12 cellular contexts compared by ENCODE assay signal in the genomic region with DNA sequence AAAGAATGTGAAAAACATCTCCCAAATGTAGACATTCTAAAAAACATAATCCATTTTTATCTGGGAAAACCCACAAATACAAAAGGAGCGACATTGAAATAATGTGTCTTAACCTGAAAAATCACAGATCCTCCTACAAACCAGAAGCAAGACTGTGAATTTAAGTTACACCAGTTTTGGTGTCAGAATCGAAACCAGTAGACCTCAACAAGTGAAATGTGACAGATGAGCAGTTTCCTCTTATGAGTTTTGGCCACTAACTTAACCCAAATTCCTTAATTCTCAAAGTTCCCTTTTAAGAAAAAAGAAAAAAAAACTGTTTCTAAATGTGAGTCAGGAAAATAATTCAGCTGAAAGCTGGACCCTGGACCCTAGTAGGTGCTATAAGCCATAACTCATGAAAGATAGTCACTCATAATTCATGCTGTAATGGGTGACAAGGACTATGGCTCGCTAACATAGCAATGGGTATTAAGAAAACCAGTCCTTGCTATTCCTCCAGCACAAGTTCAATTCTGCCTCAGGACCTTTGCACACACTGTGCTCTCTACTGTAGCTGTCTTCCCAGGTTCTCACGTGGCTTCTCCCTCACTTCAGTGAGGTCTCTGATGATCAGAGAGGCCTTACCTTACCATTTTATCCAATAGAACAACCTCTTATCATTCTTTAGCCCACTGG. TPM values are rescaled to one million over a fixed set of nuclear protein-coding genes. Genes with fewer than 3 reads are reported as not detected.
DNase-seq lines count a peak whose midpoint lies in the region; ATAC-seq and TF ChIP-seq lines count a peak whose summit lies in the region.
"Had no signal": no experiment of that assay in that cellular context is flagged by ENCODE, and none has a peak within 500 bp of the region (broad histone marks: within the 10 kb centered on the region; RNA-seq: fewer than 3 reads in every experiment).

No MANE protein-coding gene starts in this region.

- intact Hi-C loops in transverse colon (cut with DNase I; ENCODE audit: low total_unique reads) = no loop called here

- ATAC-seq in GM19351 (IDR thresholded peaks at IDR 0.05; ENCODE audit: unreplicated experiment) (peak; percentile 93), HG02798 (IDR thresholded peaks at IDR 0.05; ENCODE audit: poor library complexity, unreplicated experiment) (peak; percentile 87), HG02840 (IDR thresholded peaks at IDR 0.05; ENCODE audit: low FRiP score, unreplicated experiment) (no peak)

- H3K4me2 ChIP-seq in BLaER1 treated with 17β-estradiol and CSF1 and Interleukin-3, amounts not matched to agents 10 nM and 100 nM = peak overlapping the region; percentile 53 to 91 (median 69)

- H3K36me3 ChIP-seq in BLaER1 treated with 17β-estradiol and CSF1 and Interleukin-3, amounts not matched to agents 10 nM and 100 nM = no peaks in the 10 kb centered on the region
- H3K36me3 ChIP-seq in transverse colon = no peaks in the 10 kb centered on the region
- H3K36me3 ChIP-seq: ovary, SJCRH30 had no signal

- peak overlapping the region in 3 of 11 experiments; percentile 34 to 49 (median 42); a peak in 4 of 22 replicates for H3K9ac ChIP-seq in BLaER1 treated with 17β-estradiol and CSF1 and Interleukin-3, amounts not matched to agents 10 nM and 100 nM

- no peaks in the 10 kb centered on the region for H4K20me1 ChIP-seq in BLaER1 treated with 17β-estradiol and CSF1 and Interleukin-3, amounts not matched to agents 10 nM and 100 nM

- peak overlapping the region; percentile 42 to 74 (median 58); a peak in 21 of 22 replicates for H3K27ac ChIP-seq in BLaER1 treated with 17β-estradiol and CSF1 and Interleukin-3, amounts not matched to agents 10 nM and 100 nM
- peak overlapping the region in 1 of 4 donors; percentile 26 for H3K27ac ChIP-seq in transverse colon
- H3K27ac ChIP-seq: ovary, SJCRH30 had no signal

- no peak for TF ChIP-seq CTCF in transverse colon (IDR thresholded peaks at IDR 0.05)

- in situ Hi-C loops in transverse colon (cut with MboI; ENCODE audit: low pct_ligation_motif_present in 1 of 4, low pct_unique_long_range_greater_than_20kb in 1 of 4, low sequenced_read_pairs in 3 of 4) = loop anchor here in 1 of 4 donors (5.0 kb wide), 1 partner anchor 251 kb away; no protein-coding TSS in a partner anchor

- H3K4me3 ChIP-seq in BLaER1 treated with 17β-estradiol and CSF1 and Interleukin-3, amounts not matched to agents 10 nM and 100 nM = no peak overlapping the region
- no peak overlapping the region for H3K4me3 ChIP-seq in transverse colon
- H3K4me3 ChIP-seq: ovary, SJCRH30 had no signal

- H3K4me1 ChIP-seq in BLaER1 treated with 17β-estradiol and CSF1 and Interleukin-3, amounts not matched to agents 10 nM and 100 nM = peaks cover 25 to 65% (median 43%) of the 10 kb centered on the region in 10 experiments
- peaks cover 0 to 39% (median 10%) of the 10 kb centered on the region in 4 donors for H3K4me1 ChIP-seq in transverse colon
- H3K4me1 ChIP-seq: SJCRH30 had no signal

- 0 out of 22 replicates have a peak, but pooled peaks cover 0 to 5% (median 0%) of the 10 kb centered on the region in 11 experiments for H3K9me3 ChIP-seq in BLaER1 treated with 17β-estradiol and CSF1 and Interleukin-3, amounts not matched to agents 10 nM and 100 nM (replicated peaks in 1 of 11)
- no peaks in the 10 kb centered on the region for H3K9me3 ChIP-seq in transverse colon
- H3K9me3 ChIP-seq: ovary, SJCRH30 had no signal

- DNase-seq in Kasumi-1 (lab: John Stamatoyannopoulos, UW) (peak; percentile 25 to 44), transverse colon (no peak), NCI-H2171 (lab: John Stamatoyannopoulos, UW) (no peak), epidermal melanocyte (ENCODE audit: insufficient read length, low spot score) (no peak)
- DNase-seq: activated CD8-positive, alpha-beta memory T cell treated with anti-CD3 and anti-CD28 coated beads for 24 hours; NCI-H1930; ovary; SJCRH30 had no signal

- WGBS in transverse colon (ENCODE audit: low coverage in 1 of 2), 2 donors = 67 to 79% methylated on average over 4 of the region's 4 CpGs

- TF ChIP-seq POLR2A in transverse colon (IDR thresholded peaks at IDR 0.05) = no peak

- peaks cover 0 to 14% (median 0%) of the 10 kb centered on the region in 11 experiments; a peak in 2 of 22 replicates for H3K27me3 ChIP-seq in BLaER1 treated with 17β-estradiol and CSF1 and Interleukin-3, amounts not matched to agents 10 nM and 100 nM
- no peaks in the 10 kb centered on the region for H3K27me3 ChIP-seq in transverse colon
- H3K27me3 ChIP-seq: ovary had no signal

- no peak for TF ChIP-seq EP300 in transverse colon (IDR thresholded peaks at IDR 0.05; ENCODE audit: low read depth)

RNA-seq across cellular contexts. Expression of a gene that starts 9.0 kb away (rescaled TPM):
- 10 to 100 TPM in 3 of 4 donors, 1 to 10 TPM in 1; 9.8 to 52.4 (median 31.3) TPM for total RNA-seq in transverse colon
- total RNA-seq: SJCRH30 had no signal

Comparison
In these comparisons a context has a peak if more than half of its experiments do, and no peak if none do; other contexts are left out.
1. DNase-seq: peak in Kasumi-1 (2 of 2); none in transverse colon (single experiment), NCI-H2171 (single experiment) and epidermal melanocyte (single experiment).